Comparison of ENCODE assay signal across 8 cellular contexts in genomic region chr10:70233939-70234300, GRCh38. TPM values are rescaled to one million over a fixed set of nuclear protein-coding genes. Genes with fewer than 3 reads are reported as not detected.
A peak's percentile ranks its signal among the peaks of the same experiment; 100 is the strongest.
DNase-seq lines count a peak whose midpoint lies in the region; ATAC-seq and TF ChIP-seq lines count a peak whose summit lies in the region.

No MANE protein-coding gene starts in this region.

- H3K9me2 ChIP-seq in GM23338 (ENCODE audit: insufficient read depth) (no peaks in the 10 kb centered on the region), SU-DHL-6 (replicated peaks; ENCODE audit: insufficient read depth, low read length) (no peaks in the 10 kb centered on the region)

- peaks cover 12% of the 10 kb centered on the region for H3K4me1 ChIP-seq in GM23338 (ENCODE audit: insufficient read depth)
- peaks cover 14% of the 10 kb centered on the region for H3K4me1 ChIP-seq in skeletal muscle satellite cell (ENCODE audit: control insufficient read depth, insufficient read depth, low read length)

- peaks cover 4% of the 10 kb centered on the region for H3K27me3 Mint-ChIP-seq in GM23338 (ENCODE audit: insufficient read depth, low read depth, poor library complexity)

- H3K4me2 ChIP-seq in GM23338 (peak overlapping the region; percentile 88), SU-DHL-6 (ENCODE audit: low read depth, low read length, poor library complexity, severe bottlenecking) (peak overlapping the region; percentile 69), skeletal muscle satellite cell (ENCODE audit: low read length) (peak overlapping the region; percentile 97)

- no peaks in the 10 kb centered on the region for H3F3A ChIP-seq in GM23338 (replicated peaks; ENCODE audit: low read depth)
- peaks cover 10% of the 10 kb centered on the region; the same call in 1 of the 2 replicates for H3F3A ChIP-seq in SU-DHL-6 (ENCODE audit: insufficient read depth)

- H3K4me3 Mint-ChIP-seq in GM23338: peak overlapping the region; percentile 87

- H3K79me2 ChIP-seq in GM23338 (replicated peaks; ENCODE audit: insufficient read depth): peaks cover 20% of the 10 kb centered on the region
- peaks cover 42% of the 10 kb centered on the region for H3K79me2 ChIP-seq in SU-DHL-6 (ENCODE audit: insufficient read depth, low read length)

- TF ChIP-seq CTCF in GM23338 (conservative IDR thresholded peaks at IDR 0.05; ENCODE audit: low read depth in 2 of 2) (no peak), SU-DHL-6 (IDR thresholded peaks at IDR 0.05; ENCODE audit: insufficient read depth, low read length, poor library complexity, severe bottlenecking) (no peak), fibroblast of the aortic adventitia (IDR thresholded peaks at IDR 0.05; ENCODE audit: insufficient read depth, low read length) (no peak)

- peaks cover 19% of the 10 kb centered on the region for H3K9me3 Mint-ChIP-seq in GM23338

- H4K20me1 ChIP-seq in GM23338 (replicated peaks; ENCODE audit: insufficient read depth): peaks cover 6% of the 10 kb centered on the region; the same call in 1 of the 2 replicates
- no peaks in the 10 kb centered on the region for H4K20me1 ChIP-seq in SU-DHL-6 (ENCODE audit: low read depth, low read length)

- H3K27me3 ChIP-seq in GM23338 (ENCODE audit: insufficient read depth): peaks cover 9% of the 10 kb centered on the region
- H3K27me3 ChIP-seq in SU-DHL-6 (ENCODE audit: low read length): no peaks in the 10 kb centered on the region
- no peaks in the 10 kb centered on the region for H3K27me3 ChIP-seq in skeletal muscle satellite cell (ENCODE audit: control insufficient read depth, insufficient read depth, low read length)

- H3K36me3 Mint-ChIP-seq in GM23338 (ENCODE audit: low read depth): peaks cover 19% of the 10 kb centered on the region

- H3K27ac Mint-ChIP-seq in GM23338: peak overlapping the region; percentile 96; the same call in 1 of the 2 replicates

- H3K4me3 ChIP-seq in GM23338 (peak overlapping the region; percentile 96), SU-DHL-6 (ENCODE audit: insufficient read depth, low read length, poor library complexity, severe bottlenecking) (peak overlapping the region; percentile 54), fibroblast of the aortic adventitia (ENCODE audit: low read depth, low read length) (peak overlapping the region; percentile 69), skeletal muscle satellite cell (ENCODE audit: low read length) (peak overlapping the region; percentile 80)

- no peak overlapping the region for H3K27ac ChIP-seq in GM23338 (ENCODE audit: low read depth)
- peak overlapping the region; percentile 51 for H3K27ac ChIP-seq in SU-DHL-6 (ENCODE audit: low read depth, low read length)

- DNase-seq in GM23338 (ENCODE audit: low spot score) (no peak), fibroblast of the aortic adventitia (ENCODE audit: low read depth) (no peak), NCI-H128 (lab: John Stamatoyannopoulos, UW; ENCODE audit: unreplicated experiment) (no peak)
- no peak for DNase-seq in activated effector memory CD4-positive, alpha-beta T cell treated with anti-CD3 and anti-CD28 coated beads, Interleukin-2, amount 50 U/mL, for 16 hours
- no peak for DNase-seq in stimulated activated CD4-positive, alpha-beta T cell treated with anti-CD3 and anti-CD28 coated beads, Interleukin-2, amount 100 ng/mL, for 48 hours

- H3K4me1 Mint-ChIP-seq in GM23338: peaks cover 6% of the 10 kb centered on the region; the same call in 2 of the 3 replicates

- peak; percentile 3; the same call in 2 of the 3 replicates for ATAC-seq in GM23338
- no peak for ATAC-seq in HG03139 (IDR thresholded peaks at IDR 0.05; ENCODE audit: unreplicated experiment)

- H3K9me3 ChIP-seq in SU-DHL-6 (ENCODE audit: insufficient read depth, low read length): no peaks in the 10 kb centered on the region
- no peaks in the 10 kb centered on the region for H3K9me3 ChIP-seq in skeletal muscle satellite cell (replicated peaks; ENCODE audit: low read length)

- H3K9ac ChIP-seq in SU-DHL-6 (ENCODE audit: low read length) (peak overlapping the region; percentile 97), skeletal muscle satellite cell (ENCODE audit: low read depth, low read length) (peak overlapping the region; percentile 79)

- H3K36me3 ChIP-seq in GM23338 (ENCODE audit: insufficient read depth) (peaks cover 5% of the 10 kb centered on the region; the same call in 1 of the 2 replicates), SU-DHL-6 (ENCODE audit: low read length) (peaks cover 8% of the 10 kb centered on the region), skeletal muscle satellite cell (ENCODE audit: insufficient read depth, low read length) (peaks cover 5% of the 10 kb centered on the region)

- peak overlapping the region; percentile 75 for H2AFZ ChIP-seq in GM23338
- H2AFZ ChIP-seq in SU-DHL-6 (ENCODE audit: low read depth, low read length, severe bottlenecking): peak overlapping the region; percentile 70

TF ChIP-seq in GM23338, 12 proteins besides CTCF, POLR2A, EP300 and RAD21 (continues in another document):
- no peak for TF ChIP-seq EZH2phosphoT487 (IDR thresholded peaks at IDR 0.05; ENCODE audit: unreplicated experiment)
- no peak for TF ChIP-seq ETS1 (IDR thresholded peaks at IDR 0.05)
- no peak for TF ChIP-seq STAT1 (IDR thresholded peaks at IDR 0.05; ENCODE audit: unreplicated experiment)
- TF ChIP-seq CREB1 (CRISPR knock-in tag; IDR thresholded peaks at IDR 0.05; ENCODE audit: low read depth): no peak

RNA-seq across cellular contexts. Expression of gene PPA1, which starts 0.7 kb away (rescaled TPM):
- 135 and 178 TPM in 2 replicates for total RNA-seq in GM23338 (2014; rRNA removed; shearing (Covaris generic))
- 206 and 228 TPM in 2 replicates for polyA plus RNA-seq in GM23338 (2016; fragmentation: Nextera tagmentation; extraction: Ambion mirVana)
- 197 and 394 TPM in 2 replicates for total RNA-seq in fibroblast of the aortic adventitia (ENCODE audit: low replicate concordance)
- 222 and 323 TPM in 2 replicates for total RNA-seq in skeletal muscle satellite cell (2012; rRNA removed)

RNA-seq across cellular contexts. Expression of gene NPFFR1, which starts 49.9 kb away (rescaled TPM):
- total RNA-seq in GM23338 (2014; rRNA removed; shearing (Covaris generic)): 0.03 and 0.08 TPM in 2 replicates
- 0.05 TPM in 1 of 2 replicates, not detected in the other for polyA plus RNA-seq in GM23338 (2016; fragmentation: Nextera tagmentation; extraction: Ambion mirVana)
- total RNA-seq in fibroblast of the aortic adventitia (ENCODE audit: low replicate concordance): not detected in 2 replicates
- total RNA-seq in skeletal muscle satellite cell (2012; rRNA removed): not detected in 2 replicates
